Comparison of ENCODE assay signal across 21 cellular contexts in genomic region chr20:9180480-9181257, GRCh38.
DNase-seq lines count a peak whose midpoint lies in the region; ATAC-seq, FAIRE-seq and TF ChIP-seq lines count a peak whose summit lies in the region.
"Had no signal": no experiment of that assay in that cellular context is flagged by ENCODE, and none has a peak within 500 bp of the region (broad histone marks: within the 10 kb centered on the region; RNA-seq: fewer than 3 reads in every experiment).

No MANE protein-coding gene starts in this region.

- 91% methylated on average over 1 of the region's 1 CpG for WGBS in A549 (ENCODE audit: missing lambda C conversion rate)

- no peak for TF ChIP-seq RAD21 in A549 (conservative IDR thresholded peaks at IDR 0.05 in 1 of 2, IDR thresholded peaks at IDR 0.05 in 1 of 2)

- H3K9me3 Mint-ChIP-seq in HFFc6, result no peaks in the 10 kb centered on the region
- H3K9me3 Mint-ChIP-seq in type B pancreatic cell, result no peaks in the 10 kb centered on the region
- peaks cover 17% of the 10 kb centered on the region for H3K9me3 Mint-ChIP-seq in activated T-cell treated with anti-CD3 and anti-CD28 coated beads, Interleukin-2, amount 50 U/mL, for 4 hours

- TF ChIP-seq EP300 in A549 (IDR thresholded peaks at IDR 0.05), result no peak

- H3K4me3 Mint-ChIP-seq in HFFc6 (no peak overlapping the region; the same call in 1 of the 2 replicates), type B pancreatic cell (no peak overlapping the region)
- no peak overlapping the region for H3K4me3 Mint-ChIP-seq in activated T-cell treated with anti-CD3 and anti-CD28 coated beads, Interleukin-2, amount 50 U/mL, for 4 hours
- H3K4me3 Mint-ChIP-seq: CD4-positive, CD25-positive, alpha-beta regulatory T cell had no signal

- H3K27ac Mint-ChIP-seq in HFFc6 (peak overlapping the region; percentile 27; the same call in 1 of the 2 replicates), type B pancreatic cell (no peak overlapping the region)
- H3K27ac Mint-ChIP-seq: CD4-positive, CD25-positive, alpha-beta regulatory T cell had no signal

- H3K4me1 ChIP-seq in A549 (peaks cover 46% of the 10 kb centered on the region), iPS-18a (ENCODE audit: control insufficient read depth, low read depth, low read length) (peaks cover 17% of the 10 kb centered on the region)

- H3K27me3 Mint-ChIP-seq in HFFc6 (ENCODE audit: insufficient read depth) (no peaks in the 10 kb centered on the region; the same call in none of the 2 replicates), type B pancreatic cell (no peaks in the 10 kb centered on the region)
- no peaks in the 10 kb centered on the region for H3K27me3 Mint-ChIP-seq in activated T-cell treated with anti-CD3 and anti-CD28 coated beads, Interleukin-2, amount 50 U/mL, for 4 hours (ENCODE audit: low read depth)
- H3K27me3 Mint-ChIP-seq: CD4-positive, CD25-positive, alpha-beta regulatory T cell had no signal

- ATAC-seq in A549, result no peak
- ATAC-seq in activated T-cell treated with anti-CD3 and anti-CD28 coated beads, Interleukin-2, amount 50 U/mL, for 4 hours, result no peak
- ATAC-seq: K562 had no signal

- peaks cover 21% of the 10 kb centered on the region for H3K36me3 Mint-ChIP-seq in HFFc6 (ENCODE audit: low read depth)
- H3K36me3 Mint-ChIP-seq in type B pancreatic cell, result no peaks in the 10 kb centered on the region
- no peaks in the 10 kb centered on the region for H3K36me3 Mint-ChIP-seq in activated T-cell treated with anti-CD3 and anti-CD28 coated beads, Interleukin-2, amount 50 U/mL, for 4 hours (ENCODE audit: insufficient read depth)
- H3K36me3 Mint-ChIP-seq: CD4-positive, CD25-positive, alpha-beta regulatory T cell had no signal

- TF ChIP-seq POLR2A in A549 (IDR thresholded peaks at IDR 0.05; ENCODE audit: low read length), result no peak

- H3K27me3 ChIP-seq in iPS-18a (ENCODE audit: control insufficient read depth, insufficient read depth, low read length), result no peaks in the 10 kb centered on the region
- H3K27me3 ChIP-seq: BE2C had no signal

- H3K9ac ChIP-seq in iPS-18a (ENCODE audit: low read length), result no peak overlapping the region

- POLR2A ChIA-PET in A549 (lab: Yijun Ruan, JAX), result no interaction called here

- DNase-seq in A549 (ENCODE audit: low read depth in 1 of 2, low spot score in 1 of 2) (no peak), HFFc6 (no peak), NCI-H524 treated with DMSO at 0.1 percent for 48 hours (lab: John Stamatoyannopoulos, UW) (peak; percentile 83), islet precursor cell (no peak), type B pancreatic cell (ENCODE audit: extremely low spot score, unreplicated experiment) (no peak)
- DNase-seq in stimulated activated CD4-positive, alpha-beta T cell treated with anti-CD3 and anti-CD28 coated beads, Interleukin-15, amount 100 ng/mL, for 24 hours, result no peak
- DNase-seq in activated T-cell treated with anti-CD3 and anti-CD28 coated beads, Interleukin-2, amount 50 U/mL, for 4 hours, result no peak
- DNase-seq: BE2C; CD4-positive, CD25-positive, alpha-beta regulatory T cell; COR-L47; DMS153; GDM1; NCI-H1092 treated with DMSO at 0.1 percent for 48 hours; NCI-H146; NCI-H2081 treated with DMSO at 0.1 percent for 48 hours; NCI-H510A; PC-9 had no signal

- H3K4me2 ChIP-seq in A549, result peak overlapping the region; percentile 46; the same call in 2 of the 3 replicates

- peak overlapping the region; percentile 30 to 46; a peak in 3 of 6 replicates for H3K27ac ChIP-seq in A549
- H3K27ac ChIP-seq in iPS-18a (ENCODE audit: low read length), result no peak overlapping the region
- H3K27ac ChIP-seq: HL-60, PC-9, RWPE1 had no signal

- H3K4me3 ChIP-seq in A549 (no peak overlapping the region), iPS-18a (ENCODE audit: low read length) (peak overlapping the region; percentile 2)
- H3K4me3 ChIP-seq: K562, PC-9 had no signal

- no peaks in the 10 kb centered on the region for H3K36me3 ChIP-seq in iPS-18a (ENCODE audit: control insufficient read depth, low read depth, low read length)
- H3K36me3 ChIP-seq: BE2C had no signal

- no peaks in the 10 kb centered on the region for H3K9me3 ChIP-seq in A549
- no peaks in the 10 kb centered on the region for H3K9me3 ChIP-seq in iPS-18a (ENCODE audit: control insufficient read depth, low read depth, low read length)
- H3K9me3 ChIP-seq: BE2C had no signal

- H3K4me1 Mint-ChIP-seq in HFFc6 (ENCODE audit: low read depth), result peaks cover 64% of the 10 kb centered on the region
- no peaks in the 10 kb centered on the region for H3K4me1 Mint-ChIP-seq in type B pancreatic cell (ENCODE audit: unreplicated experiment)
- no peaks in the 10 kb centered on the region for H3K4me1 Mint-ChIP-seq in activated T-cell treated with anti-CD3 and anti-CD28 coated beads, Interleukin-2, amount 50 U/mL, for 4 hours (ENCODE audit: low read depth)
- H3K4me1 Mint-ChIP-seq: CD4-positive, CD25-positive, alpha-beta regulatory T cell had no signal

- FAIRE-seq in A549 (lab: Jason Lieb, UNC), result peak; percentile 65
- FAIRE-seq: K562 had no signal

- CTCF ChIA-PET in A549 (lab: Yijun Ruan, JAX), result no interaction called here

- TF ChIP-seq CTCF in A549 (IDR thresholded peaks at IDR 0.05) (no peak), HFFc6 (IDR thresholded peaks at IDR 0.05) (no peak), type B pancreatic cell (conservative IDR thresholded peaks at IDR 0.05) (no peak)

TF ChIP-seq in A549, 52 proteins besides CTCF, POLR2A, EP300 and RAD21:
- TF ChIP-seq EHMT2 (IDR thresholded peaks at IDR 0.05; ENCODE audit: low read depth) (no peak), EHF (CRISPR knock-in tag; IDR thresholded peaks at IDR 0.05) (no peak), RCOR1 (IDR thresholded peaks at IDR 0.05; ENCODE audit: low read depth, low read length) (no peak)
